10 cellular contexts compared by ENCODE assay signal in genomic region chr10:6838118-6838517, GRCh38.
DNase-seq lines count a peak whose midpoint lies in the region; ATAC-seq and TF ChIP-seq lines count a peak whose summit lies in the region.
"Had no signal": no experiment of that assay in that cellular context is flagged by ENCODE, and none has a peak within 500 bp of the region (broad histone marks: within the 10 kb centered on the region; RNA-seq: fewer than 3 reads in every experiment).

No MANE protein-coding gene starts in this region.

- H3K27me3 ChIP-seq in HCT116 (ENCODE audit: insufficient read depth, low read length) = no peaks in the 10 kb centered on the region; the same call in 1 of the 2 replicates
- H3K27me3 ChIP-seq in SJCRH30 = no peaks in the 10 kb centered on the region

- ATAC-seq in HCT116 = peak; percentile 70

- intact Hi-C loops in HCT116 (cut with micrococcal nuclease) = loop anchor here (2.0 kb wide), 1 partner anchor 579 kb away; no protein-coding TSS in a partner anchor

- no peak overlapping the region for H3K4me3 ChIP-seq in HCT116 (replicated peaks in 1 of 2; ENCODE audit: low read depth in 1 of 2, low read length in 2 of 2)
- no peak overlapping the region for H3K4me3 ChIP-seq in SJCRH30

- in situ Hi-C loops in Caki2 (cut with HindIII; ENCODE audit: low pct_unique_long_range_greater_than_20kb, low sequenced_read_pairs) = no loop called here

- no peaks in the 10 kb centered on the region for H3K9me2 ChIP-seq in HCT116 (ENCODE audit: insufficient read depth)

- RAD21 ChIA-PET in HCT116 (lab: Charles Lee; ENCODE audit: low non-redundant PET in 1 of 2, low total read pairs in 2 of 2, uncharacterized antibody in 2 of 2, unreplicated experiment in 2 of 2) = no interaction called here

- no peaks in the 10 kb centered on the region for H3K36me3 ChIP-seq in HCT116 (ENCODE audit: control insufficient read depth in 1 of 2, insufficient read depth in 2 of 2, low read length in 2 of 2)
- H3K36me3 ChIP-seq in SJCRH30 = no peaks in the 10 kb centered on the region

- H3K4me2 ChIP-seq in HCT116 (ENCODE audit: low read length) = no peak overlapping the region

- H3K27ac ChIP-seq in HCT116 (ENCODE audit: low read depth, low read length) (no peak overlapping the region), SJCRH30 (no peak overlapping the region)

- POLR2A ChIA-PET in HCT116 (lab: Charles Lee) = no interaction called here

- H2AFZ ChIP-seq in HCT116 (ENCODE audit: low read depth, low read length, poor library complexity, severe bottlenecking) = no peak overlapping the region

- CTCF ChIA-PET in HCT116 (lab: Charles Lee) = interaction anchor here (0.7 kb wide), 1 partner anchor 13 kb away, joined by 3 read pairs; no protein-coding TSS in a partner anchor

- no peaks in the 10 kb centered on the region for H3K4me1 ChIP-seq in HCT116 (ENCODE audit: control insufficient read depth in 1 of 2, insufficient read depth in 2 of 2, low read length in 2 of 2)
- no peaks in the 10 kb centered on the region for H3K4me1 ChIP-seq in SJCRH30

- H3K9me3 ChIP-seq in HCT116 (ENCODE audit: control insufficient read depth in 1 of 2, insufficient read depth in 1 of 2, low read depth in 1 of 2, low read length in 2 of 2) (no peaks in the 10 kb centered on the region), SJCRH30 (replicated peaks) (no peaks in the 10 kb centered on the region)

- no peak overlapping the region for H3K9ac ChIP-seq in HCT116 (ENCODE audit: low read length)

- peak in 2 of 3 experiments; percentile 44 to 46; a peak in 4 of 6 replicates for TF ChIP-seq CTCF in HCT116 (IDR thresholded peaks at IDR 0.05 in 2 of 3, conservative IDR thresholded peaks at IDR 0.05 in 1 of 3; ENCODE audit: borderline replicate concordance in 1 of 3, insufficient read depth in 1 of 3, low read depth in 2 of 3, low read length in 2 of 3)

- DNase-seq in Caki2 (ENCODE audit: low read depth) = peak; percentile 13
- no peak for DNase-seq in HCT116 (ENCODE audit: low read depth, low spot score)
- peak; percentile 5 to 15 for DNase-seq in SJCRH30
- DNase-seq in left kidney (ENCODE audit: low read depth, low spot score) = peak; percentile 18
- DNase-seq in stimulated activated CD4-positive, alpha-beta T cell treated with anti-CD3 and anti-CD28 coated beads, Interleukin-15, amount 100 ng/mL, for 24 hours = no peak
- DNase-seq in HuH-7 (ENCODE audit: low spot score) = no peak
- DNase-seq in NCI-H2196 treated with DMSO at 0.1 percent for 48 hours (lab: John Stamatoyannopoulos, UW; ENCODE audit: unreplicated experiment) = no peak
- DNase-seq in islet precursor cell = no peak
- DNase-seq: caudate nucleus, NCI-H2081 treated with DMSO at 0.1 percent for 48 hours had no signal

- BruUV-seq in HCT116 (replicated peaks; lab: Mats Ljungman, UMichigan) = no TSS peak

- H4K20me1 ChIP-seq in HCT116 (ENCODE audit: insufficient read depth) = no peaks in the 10 kb centered on the region

- no peaks in the 10 kb centered on the region for H3K79me2 ChIP-seq in HCT116 (ENCODE audit: insufficient read depth, low read length)

- TF ChIP-seq RAD21 in HCT116 (IDR thresholded peaks at IDR 0.05; ENCODE audit: low read depth) = peak; percentile 43

- TF ChIP-seq POLR2A in HCT116 (IDR thresholded peaks at IDR 0.05; ENCODE audit: borderline replicate concordance, extremely low read depth, insufficient read depth, insufficient read length) = no peak

TF ChIP-seq in HCT116, 20 proteins besides CTCF, POLR2A, EP300 and RAD21:
- TF ChIP-seq EZH2phosphoT487 (IDR thresholded peaks at IDR 0.05; ENCODE audit: borderline replicate concordance) (no peak), TCF7L2 (IDR thresholded peaks at IDR 0.05; ENCODE audit: borderline replicate concordance, extremely low read depth, insufficient read depth, insufficient read length) (no peak), ZNF274 (IDR thresholded peaks at IDR 0.05; ENCODE audit: low read depth, low read length) (no peak)

Comparison
In these comparisons a context has a peak if more than half of its experiments do, and no peak if none do; other contexts are left out.
1. DNase-seq: peak in Caki2 (single experiment), SJCRH30 (2 of 2) and left kidney (single experiment); none in HCT116 (single experiment), stimulated activated CD4-positive, alpha-beta T cell treated with anti-CD3 and anti-CD28 coated beads, Interleukin-15, amount 100 ng/mL, for 24 hours (single experiment), HuH-7 (single experiment), NCI-H2196 treated with DMSO at 0.1 percent for 48 hours (single experiment) and islet precursor cell (single experiment).